ENCODE assay signal across 1 cellular context in genomic region chr15:63532307-63532744, GRCh38.
TF ChIP-seq lines count a peak whose summit lies in the region.

No MANE protein-coding gene starts in this region.

TF ChIP-seq in WTC11, 78 proteins besides CTCF, POLR2A, EP300 and RAD21 (continued from another document):
- no peak for TF ChIP-seq ZNF425 (CRISPR knock-in tag; conservative IDR thresholded peaks at IDR 0.05)
- no peak for TF ChIP-seq PRRX2 (CRISPR knock-in tag; IDR thresholded peaks at IDR 0.05)
- TF ChIP-seq NR2C2 (CRISPR knock-in tag; IDR thresholded peaks at IDR 0.05): no peak
- TF ChIP-seq ZNF532 (CRISPR knock-in tag; IDR thresholded peaks at IDR 0.05; ENCODE audit: borderline replicate concordance): no peak
